In the genomic region with DNA sequence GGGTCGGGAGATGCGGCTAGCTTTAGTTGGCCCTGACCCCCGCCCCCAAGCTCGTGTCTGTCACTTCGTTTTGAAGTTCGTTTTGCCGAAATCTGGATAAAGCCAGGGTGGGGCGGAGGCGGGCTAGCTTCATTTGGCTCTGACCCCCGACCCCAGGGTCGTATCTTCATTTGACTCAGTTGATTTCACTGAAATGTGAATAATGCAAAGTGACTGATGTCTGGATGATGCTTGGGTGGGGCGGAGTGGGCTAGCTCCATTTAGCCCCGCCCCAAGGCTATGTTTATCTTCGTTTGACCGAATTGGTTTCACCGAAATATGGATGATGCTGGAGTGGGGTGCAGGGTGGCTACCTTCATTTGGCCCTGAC, we compare ENCODE assay signal across 8 cellular contexts. TPM values are rescaled to one million over a fixed set of nuclear protein-coding genes. Genes with fewer than 3 reads are reported as not detected.
DNase-seq lines count a peak whose midpoint lies in the region; ATAC-seq and TF ChIP-seq lines count a peak whose summit lies in the region.

No MANE protein-coding gene starts in this region.

- peaks cover 47% of the 10 kb centered on the region for H3K4me1 Mint-ChIP-seq in CD8-positive, alpha-beta T cell (ENCODE audit: low read depth)
- peaks cover 32% of the 10 kb centered on the region for H3K4me1 Mint-ChIP-seq in activated naive CD4-positive, alpha-beta T cell treated with anti-CD3 and anti-CD28 coated beads for 36 hours (ENCODE audit: low read depth)

- peak; percentile 20 for ATAC-seq in CD8-positive, alpha-beta T cell
- ATAC-seq in GM21529 (IDR thresholded peaks at IDR 0.05; ENCODE audit: unreplicated experiment) (peak; percentile 34), GM18861 (IDR thresholded peaks at IDR 0.05; ENCODE audit: unreplicated experiment) (no peak)

- H3K27ac ChIP-seq in CD8-positive, alpha-beta T cell (ENCODE audit: low read depth, low read length): peak overlapping the region; percentile 87
- peak overlapping the region; percentile 94 for H3K27ac ChIP-seq in left ventricle myocardium inferior (replicated peaks)

- H3K9me3 ChIP-seq in CD8-positive, alpha-beta T cell (ENCODE audit: low read length): no peaks in the 10 kb centered on the region
- peaks cover 2% of the 10 kb centered on the region for H3K9me3 ChIP-seq in left ventricle myocardium inferior (replicated peaks)

- intact Hi-C loops in CD8-positive, alpha-beta T cell (cut with DNase I, micrococcal nuclease): loop anchor here (2.0 to 10.0 kb wide), 6 partner anchors 310 to 1635 kb away; a partner anchor contains a TSS
- intact Hi-C loops in activated naive CD4-positive, alpha-beta T cell treated with anti-CD3 and anti-CD28 coated beads for 36 hours (cut with micrococcal nuclease): loop anchor here (2.0 to 10.0 kb wide), 5 partner anchors 330 to 1326 kb away; a partner anchor contains a TSS
- intact Hi-C loops in left ventricle myocardium inferior (cut with micrococcal nuclease): no loop called here

- peaks cover 50% of the 10 kb centered on the region for H3K36me3 Mint-ChIP-seq in CD8-positive, alpha-beta T cell
- H3K36me3 Mint-ChIP-seq in activated naive CD4-positive, alpha-beta T cell treated with anti-CD3 and anti-CD28 coated beads for 36 hours (ENCODE audit: low read depth): peaks cover 32% of the 10 kb centered on the region

- no peaks in the 10 kb centered on the region for H3K9me3 Mint-ChIP-seq in CD8-positive, alpha-beta T cell
- no peaks in the 10 kb centered on the region for H3K9me3 Mint-ChIP-seq in activated naive CD4-positive, alpha-beta T cell treated with anti-CD3 and anti-CD28 coated beads for 36 hours

- H3K27ac Mint-ChIP-seq in CD8-positive, alpha-beta T cell: peak overlapping the region; percentile 99
- H3K27ac Mint-ChIP-seq in activated naive CD4-positive, alpha-beta T cell treated with anti-CD3 and anti-CD28 coated beads for 36 hours: peak overlapping the region; percentile 93

- peaks cover 25% of the 10 kb centered on the region for H3K4me1 ChIP-seq in CD8-positive, alpha-beta T cell (ENCODE audit: insufficient read depth, low read length)
- H3K4me1 ChIP-seq in left ventricle myocardium inferior: peaks cover 73% of the 10 kb centered on the region

- peak in 3 of 7 experiments; percentile 17 to 34 (median 20) for DNase-seq in CD8-positive, alpha-beta T cell
- DNase-seq in NCI-H226 (peak; percentile 15), left ventricle myocardium inferior (no peak), skeletal muscle cell (ENCODE audit: low read depth) (no peak), GF-D8 (lab: John Stamatoyannopoulos, UW) (no peak)
- peak; percentile 37 for DNase-seq in activated naive CD4-positive, alpha-beta T cell treated with anti-CD3 and anti-CD28 coated beads for 36 hours

- TF ChIP-seq CTCF in CD8-positive, alpha-beta T cell (IDR thresholded peaks at IDR 0.05): no peak
- TF ChIP-seq CTCF in left ventricle myocardium inferior (IDR thresholded peaks at IDR 0.05; ENCODE audit: borderline replicate concordance): no peak

- peak overlapping the region; percentile 95 for H3K4me3 ChIP-seq in CD8-positive, alpha-beta T cell (ENCODE audit: low read depth, low read length)
- H3K4me3 ChIP-seq in left ventricle myocardium inferior (peak overlapping the region; percentile 82), skeletal muscle cell (ENCODE audit: low read depth, low read length) (peak overlapping the region; percentile 97)

- H3K4me3 Mint-ChIP-seq in CD8-positive, alpha-beta T cell: peak overlapping the region; percentile 95
- H3K4me3 Mint-ChIP-seq in activated naive CD4-positive, alpha-beta T cell treated with anti-CD3 and anti-CD28 coated beads for 36 hours: peak overlapping the region; percentile 92

- POLR2A ChIA-PET in CD8-positive, alpha-beta T cell (lab: Charles Lee): interaction anchor here (1.7 to 1.9 kb wide), 2 partner anchors 8 to 370 kb away, joined by 8 to 11 read pairs; a partner anchor contains a TSS

- CTCF ChIA-PET in CD8-positive, alpha-beta T cell (lab: Charles Lee): no interaction called here
- CTCF ChIA-PET in activated naive CD4-positive, alpha-beta T cell treated with anti-CD3 and anti-CD28 coated beads for 36 hours (lab: Charles Lee): interaction anchor here (0.7 to 4.4 kb wide), 2 partner anchors 8 to 12 kb away, joined by 4 to 20 read pairs; no protein-coding TSS in a partner anchor

- no peaks in the 10 kb centered on the region for H3K27me3 ChIP-seq in CD8-positive, alpha-beta T cell (ENCODE audit: insufficient read depth, low read length)
- no peaks in the 10 kb centered on the region for H3K27me3 ChIP-seq in left ventricle myocardium inferior (ENCODE audit: low read depth)

- H3K36me3 ChIP-seq in CD8-positive, alpha-beta T cell (ENCODE audit: insufficient read depth, low read length): peaks cover 28% of the 10 kb centered on the region
- H3K36me3 ChIP-seq in left ventricle myocardium inferior: peaks cover 40% of the 10 kb centered on the region

- no peaks in the 10 kb centered on the region for H3K27me3 Mint-ChIP-seq in CD8-positive, alpha-beta T cell (ENCODE audit: low read depth)
- no peaks in the 10 kb centered on the region for H3K27me3 Mint-ChIP-seq in activated naive CD4-positive, alpha-beta T cell treated with anti-CD3 and anti-CD28 coated beads for 36 hours (ENCODE audit: low read depth)

RNA-seq across cellular contexts. Expression of a gene that starts 0.7 kb away (rescaled TPM):
- 100 to 1,000 TPM; 136 to 137 TPM for total RNA-seq in CD8-positive, alpha-beta T cell
- 100 to 1,000 TPM; 113 to 114 TPM for total RNA-seq in activated naive CD4-positive, alpha-beta T cell treated with anti-CD3 and anti-CD28 coated beads for 36 hours
- total RNA-seq in left ventricle myocardium inferior: 123 TPM

Comparison
In these comparisons a context has a peak if more than half of its experiments do, and no peak if none do; other contexts are left out.
1. DNase-seq: peak in NCI-H226 (single experiment) and activated naive CD4-positive, alpha-beta T cell treated with anti-CD3 and anti-CD28 coated beads for 36 hours (single experiment); none in left ventricle myocardium inferior (single experiment), skeletal muscle cell (single experiment) and GF-D8 (single experiment).
2. Peak in every context shown above with its lines, with median percentiles within 50 percentile points of each other: H3K4me3 ChIP-seq.